In genomic region chr4:157706134-157706533, GRCh38 we compare ENCODE assay signal across 22 cellular contexts.
"Had no signal": no experiment of that assay in that cellular context is flagged by ENCODE, and none has a peak within 500 bp of the region (broad histone marks: within the 10 kb centered on the region; RNA-seq: fewer than 3 reads in every experiment).

No MANE protein-coding gene starts in this region.

- ATAC-seq: activated CD4-positive, alpha-beta T cell treated with anti-CD3 and anti-CD28 coated beads for 36 hours; activated CD8-positive, alpha-beta T cell treated with anti-CD3 and anti-CD28 coated beads for 36 hours; activated T-cell treated with anti-CD3 and anti-CD28 coated beads, Interleukin-2, amount 50 U/mL, for 72 hours; SK-N-SH treated with all-trans-retinoic acid at 6 μM for 48 hours had no signal

- H3K4me3 ChIP-seq: cardiac muscle cell, Peyer's patch, SJSA1 had no signal

- H3K27me3 ChIP-seq: brain microvascular endothelial cell, cardiac muscle cell, Peyer's patch, SJSA1 had no signal

- H3K9me3 ChIP-seq: Peyer's patch, SJSA1 had no signal

- H3K36me3 ChIP-seq: brain microvascular endothelial cell, cardiac muscle cell, Peyer's patch, SJSA1 had no signal

- DNase-seq: activated CD4-positive, alpha-beta T cell treated with anti-CD3 and anti-CD28 coated beads for 36 hours; activated CD4-positive, CD25-positive, alpha-beta regulatory T cell; activated CD8-positive, alpha-beta memory T cell treated with anti-CD3 and anti-CD28 coated beads, Interleukin-2, amount 50 U/mL, for 4 hours; activated CD8-positive, alpha-beta T cell treated with anti-CD3 and anti-CD28 coated beads for 36 hours; activated gamma-delta T cell treated with Interleukin-2 at 50 U/mL for 16 hours; activated naive CD4-positive, alpha-beta T cell treated with anti-CD3 and anti-CD28 coated beads, Interleukin-2, amount 10 ng/mL, durations not matched to agents 7 days and 5 days; activated naive CD8-positive, alpha-beta T cell treated with anti-CD3 and anti-CD28 coated beads for 36 hours; activated T-cell treated with anti-CD3 and anti-CD28 coated beads, Interleukin-2, amount 50 U/mL, for 72 hours; brain microvascular endothelial cell; KG1; NCI-H1048; NCI-H1930; NCI-H2171; NCI-H2227 treated with DMSO at 0.1 percent for 48 hours; NCI-H526; NCI-H82; Peyer's patch; SHP77; SW 1271 had no signal

- H3K27ac ChIP-seq: brain microvascular endothelial cell, cardiac muscle cell, Peyer's patch, SJSA1 had no signal

- H3K4me1 ChIP-seq: Peyer's patch, SJSA1 had no signal
